ENCODE assay signal across 18 cellular contexts in genomic region chr6:23140879-23141278, GRCh38.
DNase-seq lines count a peak whose midpoint lies in the region; ATAC-seq, FAIRE-seq and TF ChIP-seq lines count a peak whose summit lies in the region.
"Had no signal": no experiment of that assay in that cellular context is flagged by ENCODE, and none has a peak within 500 bp of the region (broad histone marks: within the 10 kb centered on the region; RNA-seq: fewer than 3 reads in every experiment).

No MANE protein-coding gene starts in this region.

- H3K9me3 ChIP-seq in IMR-90 (ENCODE audit: control insufficient read depth, insufficient read depth, low read length) = peaks cover 4% of the 10 kb centered on the region; the same call in 1 of the 2 replicates

- CTCF ChIA-PET in IMR-90 (lab: Yijun Ruan, JAX) = no interaction called here

- no peak overlapping the region for H3K14ac ChIP-seq in IMR-90 (replicated peaks; ENCODE audit: low read depth, low read length)

- BruUV-seq in IMR-90 (replicated peaks; lab: Mats Ljungman, UMichigan) = no TSS peak

- no peak overlapping the region for H2AFZ ChIP-seq in IMR-90 (replicated peaks; ENCODE audit: low read length, poor library complexity)
- H2AFZ ChIP-seq: GM23338 had no signal

- no peak overlapping the region for H3K4me3 ChIP-seq in IMR-90 (ENCODE audit: insufficient read depth, low read depth, low read length)
- H3K4me3 ChIP-seq: GM12878, GM23338 had no signal

- H3K9ac ChIP-seq in IMR-90 (ENCODE audit: low read depth, low read length) = no peak overlapping the region

- no peak overlapping the region for H3K4ac ChIP-seq in IMR-90 (ENCODE audit: low read depth, low read length)

- H3K27me3 ChIP-seq in IMR-90 (ENCODE audit: control insufficient read depth, insufficient read depth, low read length) = no peaks in the 10 kb centered on the region

- ATAC-seq in IMR-90 (ENCODE audit: low read depth) (no peak), HG03175 (IDR thresholded peaks at IDR 0.05; ENCODE audit: unreplicated experiment) (no peak)
- ATAC-seq: CD8-positive, alpha-beta T cell; GM12878; GM23338 had no signal

- intact Hi-C loops in IMR-90 (cut with micrococcal nuclease) = no loop called here

- H3K23ac ChIP-seq in IMR-90 (ENCODE audit: low read depth, low read length) = no peak overlapping the region

- no peaks in the 10 kb centered on the region for H3K36me3 ChIP-seq in IMR-90 (ENCODE audit: control insufficient read depth, insufficient read depth, low read length)

- H4K91ac ChIP-seq in IMR-90 (ENCODE audit: insufficient read depth, low read depth, low read length) = no peak overlapping the region

- H2BK15ac ChIP-seq in IMR-90 (ENCODE audit: low read depth, low read length) = no peak overlapping the region

- H4K8ac ChIP-seq in IMR-90 (ENCODE audit: low read depth in 2 of 2, low read length in 2 of 2) = no peak overlapping the region

- H3K4me2 ChIP-seq in IMR-90 (ENCODE audit: low read depth, low read length) = no peak overlapping the region
- H3K4me2 ChIP-seq: GM23338 had no signal

- 0 out of 2 replicates have a peak, but pooled peaks cover 3% of the 10 kb centered on the region for H3K9me1 ChIP-seq in IMR-90 (ENCODE audit: insufficient read depth, low read length)

- TF ChIP-seq CTCF in IMR-90 (conservative IDR thresholded peaks at IDR 0.05; ENCODE audit: low read depth, low read length) = no peak

- H2BK20ac ChIP-seq in IMR-90 (ENCODE audit: low read depth, low read length) = no peak overlapping the region

- dilution Hi-C loops in IMR-90 (cut with HindIII; ENCODE audit: low sequenced_read_pairs, unreplicated experiment) = no loop called here

- no peak overlapping the region for H3K56ac ChIP-seq in IMR-90 (ENCODE audit: extremely low read depth, insufficient read depth, low read length)

- in situ Hi-C loops in IMR-90 (cut with MboI; ENCODE audit: low sequenced_read_pairs) = no loop called here

- H4K20me1 ChIP-seq in IMR-90 (ENCODE audit: insufficient read depth, low read length) = no peaks in the 10 kb centered on the region

- no peak overlapping the region for H3K18ac ChIP-seq in IMR-90 (ENCODE audit: low read depth, low read length)

- peak; percentile 7 for DNase-seq in EL
- DNase-seq in IMR-90 = peak; percentile 2
- no peak for DNase-seq in NCI-H2107 (lab: John Stamatoyannopoulos, UW)
- DNase-seq in foreskin melanocyte = no peak
- DNase-seq in iPS-NIHi7 (ENCODE audit: extremely low spot score) = no peak
- DNase-seq: CD8-positive, alpha-beta T cell; COR-L47; DMS153; DMS79 treated with DMSO at 0.1 percent for 48 hours; GF-D8; H7 had no signal

- no peak overlapping the region for H2AK9ac ChIP-seq in IMR-90 (replicated peaks; ENCODE audit: low read depth, low read length, poor library complexity)

- H2BK5ac ChIP-seq in IMR-90 (ENCODE audit: low read depth, low read length, poor library complexity, severe bottlenecking) = no peak overlapping the region

- H4K5ac ChIP-seq in IMR-90 (ENCODE audit: low read depth, low read length) = no peak overlapping the region

- no peaks in the 10 kb centered on the region for H3K79me1 ChIP-seq in IMR-90 (ENCODE audit: low read depth in 1 of 2, low read length in 2 of 2)

- H2BK120ac ChIP-seq in IMR-90 (ENCODE audit: low read depth, low read length) = no peak overlapping the region

- no peak for TF ChIP-seq POLR2A in IMR-90 (IDR thresholded peaks at IDR 0.05; ENCODE audit: low read depth, low read length)

- H3K4me1 ChIP-seq in IMR-90 (ENCODE audit: control insufficient read depth, insufficient read depth, low read length) = no peaks in the 10 kb centered on the region

- H2AK5ac ChIP-seq in IMR-90 (ENCODE audit: low read depth, low read length) = no peak overlapping the region

- FAIRE-seq in islet of Langerhans (lab: Jason Lieb, UNC) = peak; percentile 64
- FAIRE-seq: A204.1, D721Med, GM12878, GM18507 had no signal

- TF ChIP-seq RAD21 in IMR-90 (IDR thresholded peaks at IDR 0.05; ENCODE audit: low read length) = no peak

- H3K27ac ChIP-seq in IMR-90 (ENCODE audit: insufficient read depth, low read length) = no peak overlapping the region

- POLR2A ChIA-PET in IMR-90 (lab: Charles Lee; ENCODE audit: unreplicated experiment) = no interaction called here

TF ChIP-seq in IMR-90, 13 proteins besides CTCF, POLR2A, EP300 and RAD21:
- no peak for TF ChIP-seq BHLHE40 (IDR thresholded peaks at IDR 0.05; ENCODE audit: low read depth, low read length)
- TF ChIP-seq USF2 (IDR thresholded peaks at IDR 0.05; ENCODE audit: low read depth, low read length) = no peak
- no peak for TF ChIP-seq RFX5 (IDR thresholded peaks at IDR 0.05; ENCODE audit: low read depth, low read length)
- TF ChIP-seq CHD1 (IDR thresholded peaks at IDR 0.05; ENCODE audit: low read depth, low read length) = no peak
- TF ChIP-seq ELK1 (IDR thresholded peaks at IDR 0.05; ENCODE audit: borderline replicate concordance, low read depth, low read length) = no peak
- TF ChIP-seq SMC3 (IDR thresholded peaks at IDR 0.05; ENCODE audit: low read depth, low read length) = no peak
- no peak for TF ChIP-seq FOS (IDR thresholded peaks at IDR 0.05; ENCODE audit: low read depth, low read length)
- no peak for TF ChIP-seq MAZ (IDR thresholded peaks at IDR 0.05; ENCODE audit: borderline replicate concordance, low read depth, low read length)

Comparison
In these comparisons a context has a peak if more than half of its experiments do, and no peak if none do; other contexts are left out.
1. DNase-seq: peak in EL (single experiment) and IMR-90 (single experiment); none in NCI-H2107 (single experiment), foreskin melanocyte (single experiment) and iPS-NIHi7 (single experiment).